In genomic region chr17:82171750-82172375, GRCh38 we compare ENCODE assay signal across 26 cellular contexts.
"Had no signal": no experiment of that assay in that cellular context is flagged by ENCODE, and none has a peak within 500 bp of the region (broad histone marks: within the 10 kb centered on the region; RNA-seq: fewer than 3 reads in every experiment).

No MANE protein-coding gene starts in this region.

- H3K36me3 Mint-ChIP-seq: natural killer cell had no signal

- ATAC-seq: esophagus mucosa; gastrocnemius medialis; heart left ventricle; left lobe of liver; natural killer cell; psoas muscle; right cardiac atrium; stimulated activated memory B cell treated with anti-CD40 and anti-IgM and Interleukin-4, amounts not matched to agents 10 μg/mL and 1 μg/mL and 100 μg/mL, for 72 hours; stimulated activated naive CD8-positive, alpha-beta T cell treated with anti-CD3 and anti-CD28 coated beads, Interleukin-15, Interleukin-2, amounts not matched to agents 100 U/mL and 50 U/mL, for 24 hours had no signal

- DNase-seq: cortex of kidney; effector CD4-positive, alpha-beta T cell; foreskin fibroblast; gastrocnemius medialis; immature natural killer cell; natural killer cell; psoas muscle; right cardiac atrium; sigmoid colon; stimulated activated CD4-positive, alpha-beta T cell treated with anti-CD3 and anti-CD28 coated beads, Interleukin-4, amount 100 ng/mL, for 4 hours; stimulated activated naive CD8-positive, alpha-beta T cell treated with anti-CD3 and anti-CD28 coated beads, Interleukin-15, Interleukin-2, amounts not matched to agents 100 U/mL and 50 U/mL, for 24 hours; substantia nigra; upper lobe of left lung; uterus had no signal

- H3K27me3 ChIP-seq: gastrocnemius medialis, heart left ventricle, hepatocyte, neutrophil, sigmoid colon, tibial nerve, upper lobe of left lung, uterus had no signal

- H3K4me3 ChIP-seq: gastrocnemius medialis, heart left ventricle, hepatocyte, lung, psoas muscle, sigmoid colon, thoracic aorta, tibial nerve, upper lobe of left lung, uterus had no signal

- H3K27ac ChIP-seq: epithelial cell of prostate, gastrocnemius medialis, heart left ventricle, hepatocyte, neutrophil, psoas muscle, sigmoid colon, thoracic aorta, tibial nerve, upper lobe of left lung, uterus had no signal

- H3K4me1 Mint-ChIP-seq: immature natural killer cell, natural killer cell, neural crest cell had no signal

- H3K4me3 Mint-ChIP-seq: immature natural killer cell; memory B cell; natural killer cell; neural crest cell; stimulated activated memory B cell treated with anti-CD40 and anti-IgM and Interleukin-4, amounts not matched to agents 10 μg/mL and 1 μg/mL and 100 μg/mL, for 72 hours had no signal

- H3K9me3 Mint-ChIP-seq: immature natural killer cell; memory B cell; natural killer cell; neural crest cell; stimulated activated memory B cell treated with anti-CD40 and anti-IgM and Interleukin-4, amounts not matched to agents 10 μg/mL and 1 μg/mL and 100 μg/mL, for 72 hours had no signal

- H3K27ac Mint-ChIP-seq: immature natural killer cell; memory B cell; natural killer cell; stimulated activated memory B cell treated with anti-CD40 and anti-IgM and Interleukin-4, amounts not matched to agents 10 μg/mL and 1 μg/mL and 100 μg/mL, for 72 hours had no signal

- H3K27me3 Mint-ChIP-seq: memory B cell; stimulated activated memory B cell treated with anti-CD40 and anti-IgM and Interleukin-4, amounts not matched to agents 10 μg/mL and 1 μg/mL and 100 μg/mL, for 72 hours had no signal
